2 cellular contexts compared by ENCODE assay signal in genomic region chr1:22678522-22678896, GRCh38.
TF ChIP-seq lines count a peak whose summit lies in the region.

No MANE protein-coding gene starts in this region.

TF ChIP-seq in IMR-90, 13 proteins besides CTCF, POLR2A, EP300 and RAD21:
- no peak for TF ChIP-seq BHLHE40 (IDR thresholded peaks at IDR 0.05; ENCODE audit: low read depth, low read length)
- TF ChIP-seq USF2 (IDR thresholded peaks at IDR 0.05; ENCODE audit: low read depth, low read length): no peak
- TF ChIP-seq NFE2L2 (IDR thresholded peaks at IDR 0.05; ENCODE audit: low read depth, low read length): no peak
- TF ChIP-seq FOS (IDR thresholded peaks at IDR 0.05; ENCODE audit: low read depth, low read length): no peak
- no peak for TF ChIP-seq ELK1 (IDR thresholded peaks at IDR 0.05; ENCODE audit: borderline replicate concordance, low read depth, low read length)
- no peak for TF ChIP-seq RCOR1 (IDR thresholded peaks at IDR 0.05; ENCODE audit: insufficient replicate concordance, low read length)
- no peak for TF ChIP-seq MAZ (IDR thresholded peaks at IDR 0.05; ENCODE audit: borderline replicate concordance, low read depth, low read length)
- TF ChIP-seq MXI1 (IDR thresholded peaks at IDR 0.05; ENCODE audit: borderline replicate concordance, low read depth, low read length): no peak
- no peak for TF ChIP-seq SMC3 (IDR thresholded peaks at IDR 0.05; ENCODE audit: low read depth, low read length)
- no peak for TF ChIP-seq CHD1 (IDR thresholded peaks at IDR 0.05; ENCODE audit: low read depth, low read length)
- no peak for TF ChIP-seq CEBPB (IDR thresholded peaks at IDR 0.05; ENCODE audit: low read depth, low read length)
- TF ChIP-seq MAFK (IDR thresholded peaks at IDR 0.05; ENCODE audit: low read depth, low read length): no peak
- TF ChIP-seq RFX5 (IDR thresholded peaks at IDR 0.05; ENCODE audit: low read depth, low read length): no peak

TF ChIP-seq in endothelial cell of umbilical vein, 7 proteins besides CTCF, POLR2A, EP300 and RAD21:
- TF ChIP-seq FOS (IDR thresholded peaks at IDR 0.05; ENCODE audit: borderline replicate concordance, insufficient read depth, low read length): no peak
TF ChIP-seq in endothelial cell of umbilical vein: peak in this region for 0.
